In genomic region chrY:9623196-9623595, GRCh38 we compare ENCODE assay signal across 29 cellular contexts.
"Had no signal": no experiment of that assay in that cellular context is flagged by ENCODE, and none has a peak within 500 bp of the region (broad histone marks: within the 10 kb centered on the region; RNA-seq: fewer than 3 reads in every experiment).

No MANE protein-coding gene starts in this region.

- H3K4me3 ChIP-seq: neural progenitor cell, ovary, psoas muscle, skin epidermis, smooth muscle cell, spleen, suprapubic skin, thoracic aorta, thyroid gland, tibial nerve, upper lobe of left lung, vagina had no signal

- H3K9me3 ChIP-seq: ovary, psoas muscle, spleen, suprapubic skin, thoracic aorta, thyroid gland, tibial nerve, upper lobe of left lung, vagina had no signal

- H3K4me1 ChIP-seq: neural progenitor cell, parathyroid adenoma, psoas muscle, spleen, suprapubic skin, thyroid gland, tibial nerve, upper lobe of left lung, vagina had no signal

- DNase-seq: natural killer cell; occipital lobe; ovary; posterior cingulate gyrus; psoas muscle; right cardiac atrium; spleen; stimulated activated CD4-positive, alpha-beta T cell treated with anti-CD3 and anti-CD28 coated beads, Interleukin-12 subunit alpha, Interleukin-12 subunit beta, amount 100 ng/mL, for 4 hours; stimulated activated CD4-positive, alpha-beta T cell treated with anti-CD3 and anti-CD28 coated beads, Interleukin-1b, Interleukin-23, amount 100 ng/mL, for 48 hours; stimulated activated CD4-positive, alpha-beta T cell treated with anti-CD3 and anti-CD28 coated beads, Interleukin-4, amount 100 ng/mL, for 1 hour; stimulated activated CD4-positive, alpha-beta T cell treated with anti-CD3 and anti-CD28 coated beads, Interleukin-4, amount 100 ng/mL, for 4 hours; stimulated activated CD8-positive, alpha-beta memory T cell treated with anti-CD3 and anti-CD28 coated beads, Interleukin-4, amount 100 ng/mL, for 48 hours; stimulated activated naive CD4-positive, alpha-beta T cell; stimulated activated naive CD8-positive, alpha-beta T cell treated with anti-CD3 and anti-CD28 coated beads, Interleukin-15, amount 100 ng/mL, for 72 hours; stimulated activated naive CD8-positive, alpha-beta T cell treated with anti-CD3 and anti-CD28 coated beads, Interleukin-15, Interleukin-2, amounts not matched to agents 100 U/mL and 50 U/mL, for 24 hours; substantia nigra; thyroid gland; trophoblast cell had no signal

- H3K36me3 ChIP-seq: neural progenitor cell, ovary, spleen, suprapubic skin, thoracic aorta, thyroid gland, tibial nerve, upper lobe of left lung, vagina had no signal

- H3K27ac ChIP-seq: neural progenitor cell, ovary, parathyroid adenoma, psoas muscle, skin epidermis, spleen, suprapubic skin, thoracic aorta, thyroid gland, tibial nerve, upper lobe of left lung, vagina had no signal

- ATAC-seq: natural killer cell; psoas muscle; right cardiac atrium; sciatic nerve; stimulated activated memory B cell treated with anti-CD40 and anti-IgM and Interleukin-4, amounts not matched to agents 10 μg/mL and 1 μg/mL and 100 μg/mL, for 72 hours; stimulated activated naive CD8-positive, alpha-beta T cell treated with anti-CD3 and anti-CD28 coated beads, Interleukin-15, amount 100 ng/mL, for 72 hours; stimulated activated naive CD8-positive, alpha-beta T cell treated with anti-CD3 and anti-CD28 coated beads, Interleukin-15, Interleukin-2, amounts not matched to agents 100 U/mL and 50 U/mL, for 24 hours had no signal

- H3K27me3 ChIP-seq: neural progenitor cell, ovary, spleen, suprapubic skin, thyroid gland, tibial nerve, upper lobe of left lung, vagina had no signal
